In genomic region chr17:4999429-5000093, GRCh38 we compare ENCODE assay signal across 8 cellular contexts. TPM values are rescaled to one million over a fixed set of nuclear protein-coding genes. Genes with fewer than 3 reads are reported as not detected.
DNase-seq lines count a peak whose midpoint lies in the region; ATAC-seq and TF ChIP-seq lines count a peak whose summit lies in the region.
"Had no signal": no experiment of that assay in that cellular context is flagged by ENCODE, and none has a peak within 500 bp of the region (broad histone marks: within the 10 kb centered on the region; RNA-seq: fewer than 3 reads in every experiment).

No MANE protein-coding gene starts in this region.

- H3K4me3 ChIP-seq in HEK293 (ENCODE audit: low read depth, low read length) (no peak overlapping the region; the same call in 1 of the 2 replicates), iPS-15b (ENCODE audit: low read depth, low read length) (peak overlapping the region; percentile 87), spleen (peak overlapping the region; percentile 85 to 97 (median 88))

- H3K9ac ChIP-seq in iPS-15b (ENCODE audit: low read depth, low read length), result peak overlapping the region; percentile 54

- DNase-seq in spleen, result no peak
- DNase-seq in activated effector memory CD4-positive, alpha-beta T cell treated with Interleukin-2 at 50 U/mL for 16 hours, result no peak
- DNase-seq: NCI-H774 had no signal

- ATAC-seq in GM21528 (IDR thresholded peaks at IDR 0.05; ENCODE audit: low FRiP score, unreplicated experiment) (no peak), GM18909 (IDR thresholded peaks at IDR 0.05; ENCODE audit: poor library complexity, unreplicated experiment) (no peak)

- TF ChIP-seq CTCF in HEK293 (tag by site-specific recombination; IDR thresholded peaks at IDR 0.05), result no peak
- TF ChIP-seq CTCF in spleen (IDR thresholded peaks at IDR 0.05 in 8 of 11, conservative IDR thresholded peaks at IDR 0.05 in 3 of 11), result no peak

- no peaks in the 10 kb centered on the region for H3K9me3 Mint-ChIP-seq in activated naive CD8-positive, alpha-beta T cell (ENCODE audit: low read depth)

- H3K4me1 Mint-ChIP-seq in activated naive CD8-positive, alpha-beta T cell (ENCODE audit: low read depth), result peaks cover 21% of the 10 kb centered on the region

- CTCF ChIA-PET in HEK293 (lab: Yijun Ruan, JAX), result interaction anchor here (0.7 to 1.9 kb wide), 5 partner anchors 8 to 21 kb away, joined by 3 to 7 read pairs (median 4); partner anchors contain the start of gene CAMTA2

- H3K4me1 ChIP-seq in HEK293 (ENCODE audit: control insufficient read depth, insufficient read depth, low read length) (peaks cover 14% of the 10 kb centered on the region), iPS-15b (ENCODE audit: control insufficient read depth, insufficient read depth, low read length) (peaks cover 6% of the 10 kb centered on the region), spleen (peaks cover 18 to 51% (median 32%) of the 10 kb centered on the region in 6 donors)

- H3K27ac Mint-ChIP-seq in activated naive CD8-positive, alpha-beta T cell, result peak overlapping the region; percentile 66

- POLR2A ChIA-PET in HEK293 (lab: Yijun Ruan, JAX), result interaction anchor here (1.4 kb wide), 1 partner anchor 13 kb away, joined by 3 read pairs; no protein-coding TSS in a partner anchor

- H3K9me3 ChIP-seq in HEK293 (ENCODE audit: control insufficient read depth, insufficient read depth, low read depth, low read length), result no peaks in the 10 kb centered on the region
- H3K9me3 ChIP-seq in iPS-15b (ENCODE audit: control insufficient read depth, insufficient read depth, low read length), result no peaks in the 10 kb centered on the region
- no peaks in the 10 kb centered on the region for H3K9me3 ChIP-seq in spleen

- H3K27ac ChIP-seq in HEK293 (ENCODE audit: extremely low read depth, low read depth, low read length) (0 out of 2 replicates have a peak overlapping the region, but pooled peaks have one; percentile 77), spleen (peak overlapping the region in 6 of 8 donors; percentile 89 to 95 (median 90))

- peak overlapping the region; percentile 81 for H3K4me3 Mint-ChIP-seq in activated naive CD8-positive, alpha-beta T cell

- H3K27me3 Mint-ChIP-seq in activated naive CD8-positive, alpha-beta T cell, result no peaks in the 10 kb centered on the region

- H3K36me3 Mint-ChIP-seq in activated naive CD8-positive, alpha-beta T cell, result peaks cover 5% of the 10 kb centered on the region

- intact Hi-C loops in spleen (cut with DNase I; ENCODE audit: low total_unique reads), result loop anchor here (10.0 kb wide), 1 partner anchor 65 kb away; the partner anchor contains the start of gene GP1BA

- no peak for TF ChIP-seq POLR2A in spleen (IDR thresholded peaks at IDR 0.05)

- H3K36me3 ChIP-seq in HEK293 (ENCODE audit: control insufficient read depth in 2 of 2, insufficient read depth in 1 of 2, low read length in 2 of 2), result peaks cover 20 to 40% of the 10 kb centered on the region in 2 experiments; a peak in 2 of 3 replicates
- H3K36me3 ChIP-seq in iPS-15b (ENCODE audit: control insufficient read depth, insufficient read depth, low read length), result peaks cover 36% of the 10 kb centered on the region
- peaks cover 0 to 45% (median 35%) of the 10 kb centered on the region in 6 donors for H3K36me3 ChIP-seq in spleen

- H3K27me3 ChIP-seq in iPS-15b (ENCODE audit: control insufficient read depth, insufficient read depth, low read length) (peaks cover 3% of the 10 kb centered on the region), spleen (replicated peaks in 1 of 7) (no peaks in the 10 kb centered on the region)

- WGBS in spleen, 5 donors, result 57 to 70% (median 67%) methylated on average over 12 of the region's 12 CpGs

TF ChIP-seq in HEK293, 187 proteins besides CTCF, POLR2A, EP300 and RAD21:
- TF ChIP-seq ZNF366 (tag by site-specific recombination; conservative IDR thresholded peaks at IDR 0.05) (0 out of 2 replicates have a peak, but pooled peaks have one; percentile 23), ZNF221 (tag by site-specific recombination; IDR thresholded peaks at IDR 0.05; ENCODE audit: borderline replicate concordance) (no peak)
- TF ChIP-seq, protein P1, sequence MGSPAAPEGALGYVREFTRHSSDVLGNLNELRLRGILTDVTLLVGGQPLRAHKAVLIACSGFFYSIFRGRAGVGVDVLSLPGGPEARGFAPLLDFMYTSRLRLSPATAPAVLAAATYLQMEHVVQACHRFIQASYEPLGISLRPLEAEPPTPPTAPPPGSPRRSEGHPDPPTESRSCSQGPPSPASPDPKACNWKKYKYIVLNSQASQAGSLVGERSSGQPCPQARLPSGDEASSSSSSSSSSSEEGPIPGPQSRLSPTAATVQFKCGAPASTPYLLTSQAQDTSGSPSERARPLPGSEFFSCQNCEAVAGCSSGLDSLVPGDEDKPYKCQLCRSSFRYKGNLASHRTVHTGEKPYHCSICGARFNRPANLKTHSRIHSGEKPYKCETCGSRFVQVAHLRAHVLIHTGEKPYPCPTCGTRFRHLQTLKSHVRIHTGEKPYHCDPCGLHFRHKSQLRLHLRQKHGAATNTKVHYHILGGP (tag by site-specific recombination; IDR thresholded peaks at IDR 0.05), result no peak

RNA-seq across cellular contexts. Expression of gene KIF1C, which starts 1.8 kb away (rescaled TPM):
- total RNA-seq in spleen, result 100 to 1,000 TPM in 2 of 7 donors, 10 to 100 TPM in 5; 47.5 to 141 (median 79.7) TPM
- 10 to 100 TPM; 11.9 to 41.4 (median 12.0) TPM for polyA plus RNA-seq in spleen

RNA-seq across cellular contexts. Expression of gene INCA1, which starts 2.2 kb away (rescaled TPM):
- 1 to 10 TPM; 1.1 to 2.1 (median 1.6) TPM for total RNA-seq in spleen
- 1 to 10 TPM; 2.4 to 5.8 (median 3.2) TPM for polyA plus RNA-seq in spleen

RNA-seq across cellular contexts. Expression of gene CAMTA2, which starts 12.1 kb away (rescaled TPM):
- 10 to 100 TPM; 36.6 to 78.0 (median 51.0) TPM for total RNA-seq in spleen
- 10 to 100 TPM; 21.3 to 79.8 (median 45.2) TPM for polyA plus RNA-seq in spleen

RNA-seq across cellular contexts. Expression of gene SPAG7, which starts 31.9 kb away (rescaled TPM):
- 10 to 100 TPM; 34.8 to 62.3 (median 47.8) TPM for total RNA-seq in spleen
- 10 to 100 TPM; 73.6 to 89.1 (median 87.9) TPM for polyA plus RNA-seq in spleen

RNA-seq across cellular contexts. Expression of gene SLC52A1, which starts 35.7 kb away (rescaled TPM):
- 1 to 10 TPM in 1 of 7 donors, under 1 TPM in 6; 0.34 to 2.0 (median 0.72) TPM for total RNA-seq in spleen
- polyA plus RNA-seq in spleen, result under 1 TPM; 0.06 to 0.19 (median 0.11) TPM
